2 cellular contexts compared by ENCODE assay signal in genomic region chr11:119591836-119592310, GRCh38.
TF ChIP-seq lines count a peak whose summit lies in the region.

No MANE protein-coding gene starts in this region.

TF ChIP-seq in H1, 55 proteins besides CTCF, POLR2A, EP300 and RAD21 (continued from another document):
- TF ChIP-seq MAX (IDR thresholded peaks at IDR 0.05), result no peak

TF ChIP-seq in neural cell, 6 proteins besides CTCF, POLR2A, EP300 and RAD21 (continued from another document):
- TF ChIP-seq REST (IDR thresholded peaks at IDR 0.05; ENCODE audit: borderline replicate concordance) (no peak), SMC3 (conservative IDR thresholded peaks at IDR 0.05; ENCODE audit: poor library complexity) (no peak), TAF1 (IDR thresholded peaks at IDR 0.05; ENCODE audit: low read depth) (no peak), MXI1 (conservative IDR thresholded peaks at IDR 0.05; ENCODE audit: poor library complexity, severe bottlenecking) (no peak)
TF ChIP-seq in neural cell: peak in this region for 0.
